In the genomic region with DNA sequence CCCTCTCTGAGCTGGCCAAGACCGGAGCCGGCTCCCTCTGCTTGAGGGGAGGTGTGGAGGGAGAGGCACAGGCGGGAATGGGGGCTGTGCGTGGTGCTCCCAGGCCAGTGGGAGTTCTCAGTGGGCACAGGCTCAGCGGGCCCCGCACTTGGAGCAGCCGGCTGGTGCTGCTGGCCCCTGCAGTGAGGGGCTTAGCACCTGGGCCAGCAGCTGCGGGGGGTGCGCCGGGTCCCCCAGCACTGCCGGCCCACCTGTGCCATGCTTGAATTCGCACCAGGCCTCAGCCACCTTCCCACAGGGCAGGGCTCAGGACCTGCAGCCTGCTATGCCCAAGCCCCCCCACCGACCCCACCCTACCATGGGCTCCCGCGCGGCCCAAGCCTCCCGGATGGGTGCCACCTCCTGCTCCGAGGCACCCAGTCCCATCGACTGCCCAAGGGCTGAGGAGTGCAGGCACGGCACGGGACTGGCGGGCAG, we compare ENCODE assay signal across 25 cellular contexts.
"Had no signal": no experiment of that assay in that cellular context is flagged by ENCODE, and none has a peak within 500 bp of the region (broad histone marks: within the 10 kb centered on the region; RNA-seq: fewer than 3 reads in every experiment).

No MANE protein-coding gene starts in this region.

- H3K27me3 Mint-ChIP-seq: effector memory CD8-positive, alpha-beta T cell; stimulated activated naive CD8-positive, alpha-beta T cell treated with anti-CD3 and anti-CD28 coated beads, Interleukin-15, Interleukin-2, amounts not matched to agents 100 ng/mL and 50 ng/mL, for 24 hours had no signal

- H3K27me3 ChIP-seq: esophagus squamous epithelium, ovary, suprapubic skin, transverse colon, vagina had no signal

- H3K27ac ChIP-seq: esophagus squamous epithelium, left ventricle myocardium inferior, lower lobe of right lung, ovary, suprapubic skin, transverse colon, vagina had no signal

- H3K4me2 ChIP-seq: smooth muscle cell had no signal

- H3K4me3 Mint-ChIP-seq: effector memory CD8-positive, alpha-beta T cell; natural killer cell; stimulated activated effector memory CD8-positive, alpha-beta T cell treated with anti-CD3 and anti-CD28 coated beads, Interleukin-12 subunit alpha, Interleukin-12 subunit beta, amount 100 ng/mL, for 72 hours; stimulated activated naive CD8-positive, alpha-beta T cell treated with anti-CD3 and anti-CD28 coated beads, Interleukin-15, Interleukin-2, amounts not matched to agents 100 ng/mL and 50 ng/mL, for 24 hours had no signal

- H3K4me3 ChIP-seq: esophagus squamous epithelium, left ventricle myocardium inferior, lower lobe of right lung, ovary, smooth muscle cell, suprapubic skin, transverse colon, vagina had no signal

- H3K36me3 Mint-ChIP-seq: natural killer cell; stimulated activated effector memory CD8-positive, alpha-beta T cell treated with anti-CD3 and anti-CD28 coated beads, Interleukin-12 subunit alpha, Interleukin-12 subunit beta, amount 100 ng/mL, for 72 hours had no signal

- H3K27ac Mint-ChIP-seq: effector memory CD8-positive, alpha-beta T cell; natural killer cell; stimulated activated effector memory CD8-positive, alpha-beta T cell treated with anti-CD3 and anti-CD28 coated beads, Interleukin-12 subunit alpha, Interleukin-12 subunit beta, amount 100 ng/mL, for 72 hours; stimulated activated naive CD8-positive, alpha-beta T cell treated with anti-CD3 and anti-CD28 coated beads, Interleukin-15, Interleukin-2, amounts not matched to agents 100 ng/mL and 50 ng/mL, for 24 hours had no signal

- DNase-seq: cortex of kidney; effector memory CD8-positive, alpha-beta T cell; erythroblast; esophagus squamous epithelium; foreskin melanocyte; head of caudate nucleus; hippocampal formation; kidney glomerular epithelial cell; left colon; left ventricle myocardium inferior; lower lobe of right lung; natural killer cell; occipital lobe; stimulated activated CD4-positive, alpha-beta T cell treated with anti-CD3 and anti-CD28 coated beads, Interleukin-2, amount 100 ng/mL, for 24 hours; stimulated activated CD4-positive, alpha-beta T cell treated with anti-CD3 and anti-CD28 coated beads, Interleukin-4, amount 100 ng/mL, for 24 hours; transverse colon had no signal

- H3K4me1 Mint-ChIP-seq: natural killer cell; stimulated activated effector memory CD8-positive, alpha-beta T cell treated with anti-CD3 and anti-CD28 coated beads, Interleukin-12 subunit alpha, Interleukin-12 subunit beta, amount 100 ng/mL, for 72 hours had no signal

- H3K4me1 ChIP-seq: esophagus squamous epithelium, left ventricle myocardium inferior, lower lobe of right lung, suprapubic skin, transverse colon, vagina had no signal

- FAIRE-seq: endometrium, islet of Langerhans had no signal

- H3K36me3 ChIP-seq: esophagus squamous epithelium, left ventricle myocardium inferior, lower lobe of right lung, ovary, suprapubic skin, transverse colon, vagina had no signal

- H3K9me3 ChIP-seq: esophagus squamous epithelium, lower lobe of right lung, ovary, suprapubic skin, transverse colon, vagina had no signal

- ATAC-seq: effector memory CD8-positive, alpha-beta T cell; left colon; lower lobe of right lung; natural killer cell; sciatic nerve; stimulated activated effector memory CD8-positive, alpha-beta T cell treated with anti-CD3 and anti-CD28 coated beads, Interleukin-12 subunit alpha, Interleukin-12 subunit beta, amount 100 ng/mL, for 72 hours had no signal
